ENCODE assay signal across 8 cellular contexts in the genomic region with DNA sequence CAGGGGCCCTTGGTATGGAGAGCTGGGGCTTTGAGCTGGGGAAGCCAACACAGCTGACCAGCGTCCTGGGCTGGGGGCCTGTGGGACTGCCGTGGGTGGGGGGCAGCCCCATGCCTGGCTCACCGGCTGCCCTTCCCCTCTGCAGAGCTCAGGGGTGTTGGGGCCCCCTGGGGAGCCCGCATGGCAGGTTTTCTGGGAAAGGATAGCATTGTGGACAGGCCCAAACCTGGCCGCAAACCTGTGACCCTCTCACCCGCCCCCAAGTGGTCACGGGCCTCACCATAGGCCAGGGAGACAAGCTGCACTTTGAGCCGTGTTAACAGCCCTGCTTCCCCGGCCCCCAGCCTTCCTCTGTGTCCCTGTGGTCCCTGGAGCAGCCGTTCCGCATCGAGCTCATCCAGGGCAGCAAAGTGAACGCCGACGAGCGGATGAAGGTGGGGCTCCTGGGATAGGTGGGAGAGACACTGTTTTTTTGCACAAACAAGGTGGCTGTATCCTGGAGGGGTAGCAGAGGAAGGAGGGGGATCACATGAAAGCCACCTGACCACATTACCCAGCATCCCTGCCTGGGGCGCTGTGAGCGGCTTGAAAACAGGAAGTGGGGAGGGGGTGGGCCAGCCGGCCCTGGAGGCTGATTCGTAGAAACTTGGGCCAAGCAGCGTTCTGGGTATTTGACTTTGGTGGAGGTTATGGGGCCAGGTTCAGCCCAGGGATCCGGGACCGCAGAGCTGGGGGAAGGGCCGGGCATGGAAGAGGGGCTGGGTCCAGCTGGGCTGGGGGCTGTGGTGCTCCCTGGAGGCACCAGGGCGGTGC.
A peak's percentile ranks its signal among the peaks of the same experiment; 100 is the strongest.
DNase-seq lines count a peak whose midpoint lies in the region; ATAC-seq lines count a peak whose summit lies in the region.

No MANE protein-coding gene starts in this region.

- no peaks in the 10 kb centered on the region for H3K27me3 Mint-ChIP-seq in natural killer cell treated with Interleukin-12 subunit alpha and Interleukin-12 subunit beta and Interleukin-15 and Interleukin-18, amount 100 ng/mL, for 72 hours
- no peaks in the 10 kb centered on the region for H3K27me3 Mint-ChIP-seq in stimulated activated naive CD8-positive, alpha-beta T cell treated with anti-CD3 and anti-CD28 coated beads, Interleukin-15, Interleukin-2, amounts not matched to agents 100 ng/mL and 50 ng/mL, for 24 hours

- peaks cover 6% of the 10 kb centered on the region for H3K36me3 Mint-ChIP-seq in natural killer cell treated with Interleukin-12 subunit alpha and Interleukin-12 subunit beta and Interleukin-15 and Interleukin-18, amount 100 ng/mL, for 72 hours
- H3K36me3 Mint-ChIP-seq in stimulated activated naive CD8-positive, alpha-beta T cell treated with anti-CD3 and anti-CD28 coated beads, Interleukin-15, Interleukin-2, amounts not matched to agents 100 ng/mL and 50 ng/mL, for 24 hours (ENCODE audit: low read depth), result peaks cover 61% of the 10 kb centered on the region

- no peaks in the 10 kb centered on the region for H3K9me3 Mint-ChIP-seq in natural killer cell treated with Interleukin-12 subunit alpha and Interleukin-12 subunit beta and Interleukin-15 and Interleukin-18, amount 100 ng/mL, for 72 hours
- H3K9me3 Mint-ChIP-seq in stimulated activated naive CD8-positive, alpha-beta T cell treated with anti-CD3 and anti-CD28 coated beads, Interleukin-15, Interleukin-2, amounts not matched to agents 100 ng/mL and 50 ng/mL, for 24 hours, result no peaks in the 10 kb centered on the region

- H3K4me1 ChIP-seq in duodenal mucosa (ENCODE audit: control insufficient read depth in 1 of 2, insufficient read depth in 2 of 2, low read length in 2 of 2), result peaks cover 4 to 20% of the 10 kb centered on the region in 2 donors

- no peaks in the 10 kb centered on the region for H3K27me3 ChIP-seq in duodenal mucosa (ENCODE audit: control insufficient read depth in 1 of 2, insufficient read depth in 2 of 2, low read length in 2 of 2)

- H3K4me3 ChIP-seq in duodenal mucosa (ENCODE audit: low read depth in 1 of 2, low read length in 2 of 2), result peak overlapping the region; percentile 51 to 62

- ATAC-seq in GM18511 (IDR thresholded peaks at IDR 0.05; ENCODE audit: unreplicated experiment) (peak; percentile 84), HG03342 (IDR thresholded peaks at IDR 0.05; ENCODE audit: unreplicated experiment) (peak; percentile 70)
- peak; percentile 86 to 88 for ATAC-seq in natural killer cell treated with Interleukin-12 subunit alpha and Interleukin-12 subunit beta and Interleukin-15 and Interleukin-18, amount 100 ng/mL, for 72 hours

- peaks cover 0 to 5% of the 10 kb centered on the region in 2 donors for H3K36me3 ChIP-seq in duodenal mucosa (ENCODE audit: control insufficient read depth in 1 of 2, insufficient read depth in 2 of 2, low read length in 2 of 2)

- H3K27ac ChIP-seq in duodenal mucosa (ENCODE audit: low read depth, low read length), result peak overlapping the region; percentile 42

- peaks cover 24 to 33% of the 10 kb centered on the region in 2 donors for H3K4me1 Mint-ChIP-seq in natural killer cell treated with Interleukin-12 subunit alpha and Interleukin-12 subunit beta and Interleukin-15 and Interleukin-18, amount 100 ng/mL, for 72 hours (ENCODE audit: low read depth in 2 of 2)
- peaks cover 84% of the 10 kb centered on the region for H3K4me1 Mint-ChIP-seq in stimulated activated naive CD8-positive, alpha-beta T cell treated with anti-CD3 and anti-CD28 coated beads, Interleukin-15, Interleukin-2, amounts not matched to agents 100 ng/mL and 50 ng/mL, for 24 hours (ENCODE audit: low read depth)

- peak; percentile 71 for DNase-seq in activated CD4-positive, alpha-beta T cell treated with anti-CD3 and anti-CD28 coated beads for 1 hour
- DNase-seq in natural killer cell treated with Interleukin-12 subunit alpha and Interleukin-12 subunit beta and Interleukin-15 and Interleukin-18, amount 100 ng/mL, for 72 hours (ENCODE audit: low spot score), result peak; percentile 88
- DNase-seq in HPDE6-E6E7 (ENCODE audit: extremely low spot score) (no peak), T1000 (lab: John Stamatoyannopoulos, UW) (no peak)

- no peaks in the 10 kb centered on the region for H3K9me3 ChIP-seq in duodenal mucosa (ENCODE audit: control insufficient read depth in 1 of 2, low read length in 2 of 2)

- peak overlapping the region; percentile 39 to 51 for H3K9ac ChIP-seq in duodenal mucosa (ENCODE audit: low read depth in 1 of 2, low read length in 2 of 2)

- H3K27ac Mint-ChIP-seq in natural killer cell treated with Interleukin-12 subunit alpha and Interleukin-12 subunit beta and Interleukin-15 and Interleukin-18, amount 100 ng/mL, for 72 hours, result peak overlapping the region; percentile 88 to 91
- peak overlapping the region; percentile 96 for H3K27ac Mint-ChIP-seq in stimulated activated naive CD8-positive, alpha-beta T cell treated with anti-CD3 and anti-CD28 coated beads, Interleukin-15, Interleukin-2, amounts not matched to agents 100 ng/mL and 50 ng/mL, for 24 hours

- peak overlapping the region; percentile 85 for H3K4me3 Mint-ChIP-seq in natural killer cell treated with Interleukin-12 subunit alpha and Interleukin-12 subunit beta and Interleukin-15 and Interleukin-18, amount 100 ng/mL, for 72 hours
- peak overlapping the region; percentile 88 for H3K4me3 Mint-ChIP-seq in stimulated activated naive CD8-positive, alpha-beta T cell treated with anti-CD3 and anti-CD28 coated beads, Interleukin-15, Interleukin-2, amounts not matched to agents 100 ng/mL and 50 ng/mL, for 24 hours

Comparison
In these comparisons a context has a peak if more than half of its experiments do, and no peak if none do; other contexts are left out.
1. DNase-seq: peak in activated CD4-positive, alpha-beta T cell treated with anti-CD3 and anti-CD28 coated beads for 1 hour (single experiment) and natural killer cell treated with Interleukin-12 subunit alpha and Interleukin-12 subunit beta and Interleukin-15 and Interleukin-18, amount 100 ng/mL, for 72 hours (single experiment); none in HPDE6-E6E7 (single experiment) and T1000 (single experiment).
2. Peak in every context shown above with its lines, with median percentiles within 50 percentile points of each other: ATAC-seq.